9 cellular contexts compared by ENCODE assay signal in genomic region chr15:46580487-46580886, GRCh38.
"Had no signal": no experiment of that assay in that cellular context is flagged by ENCODE, and none has a peak within 500 bp of the region (broad histone marks: within the 10 kb centered on the region; RNA-seq: fewer than 3 reads in every experiment).

No MANE protein-coding gene starts in this region.

- H3K4me3 ChIP-seq: GM23338, K562 had no signal

- DNase-seq: H9, HCEC 1CT, IMR-90, KG1 had no signal

- ATAC-seq: GM23338, K562 had no signal

- FAIRE-seq: H1, H54, HTR-8/SVneo, K562 had no signal
